Comparison of ENCODE assay signal across 9 cellular contexts in genomic region chr9:128150594-128151342, GRCh38. TPM values are rescaled to one million over a fixed set of nuclear protein-coding genes. Genes with fewer than 3 reads are reported as not detected.
DNase-seq lines count a peak whose midpoint lies in the region; ATAC-seq and TF ChIP-seq lines count a peak whose summit lies in the region.
"Had no signal": no experiment of that assay in that cellular context is flagged by ENCODE, and none has a peak within 500 bp of the region (broad histone marks: within the 10 kb centered on the region; RNA-seq: fewer than 3 reads in every experiment).

No MANE protein-coding gene starts in this region.

- H3K4me3 ChIP-seq in heart right ventricle, result no peak overlapping the region

- H3K36me3 ChIP-seq in heart right ventricle, result no peaks in the 10 kb centered on the region

- intact Hi-C loops in heart right ventricle (cut with DNase I), result no loop called here

- H3K4me1 Mint-ChIP-seq in activated T-cell treated with anti-CD3 and anti-CD28 coated beads, Interleukin-2, amount 50 U/mL, for 4 hours (ENCODE audit: low read depth), result peaks cover 3% of the 10 kb centered on the region
- peaks cover 13% of the 10 kb centered on the region for H3K4me1 Mint-ChIP-seq in type B pancreatic cell (ENCODE audit: unreplicated experiment)

- DNase-seq in activated T-cell treated with anti-CD3 and anti-CD28 coated beads, Interleukin-2, amount 50 U/mL, for 4 hours, result no peak
- no peak for DNase-seq in activated T-cell treated with anti-CD3 and anti-CD28 coated beads, Interleukin-2, amount 50 U/mL, for 1 hour
- no peak for DNase-seq in heart right ventricle
- no peak for DNase-seq in type B pancreatic cell (ENCODE audit: extremely low spot score, unreplicated experiment)
- DNase-seq in effector CD8-positive, alpha-beta T cell (lab: John Stamatoyannopoulos, UW), result no peak
- DNase-seq in effector CD4-positive, alpha-beta T cell, result no peak
- DNase-seq: activated gamma-delta T cell had no signal

- WGBS in heart right ventricle, 2 donors, result 75% methylated on average over 20 of the region's 20 CpGs

- peak; percentile 56 to 60 for ATAC-seq in activated T-cell treated with anti-CD3 and anti-CD28 coated beads, Interleukin-2, amount 50 U/mL, for 4 hours
- ATAC-seq in SK-N-SH treated with all-trans-retinoic acid at 6 μM for 48 hours (peak; percentile 62), heart right ventricle (peak in 7 of 8 donors; percentile 12 to 49 (median 18)), HG03460 (IDR thresholded peaks at IDR 0.05; ENCODE audit: unreplicated experiment) (no peak)

- H3K9me3 Mint-ChIP-seq in activated T-cell treated with anti-CD3 and anti-CD28 coated beads, Interleukin-2, amount 50 U/mL, for 4 hours, result no peaks in the 10 kb centered on the region
- H3K9me3 Mint-ChIP-seq in type B pancreatic cell, result no peaks in the 10 kb centered on the region

- H3K27me3 Mint-ChIP-seq in activated T-cell treated with anti-CD3 and anti-CD28 coated beads, Interleukin-2, amount 50 U/mL, for 4 hours (ENCODE audit: low read depth), result no peaks in the 10 kb centered on the region
- H3K27me3 Mint-ChIP-seq in type B pancreatic cell, result no peaks in the 10 kb centered on the region

- H3K27ac ChIP-seq in heart right ventricle, result no peak overlapping the region

- no peaks in the 10 kb centered on the region for H3K36me3 Mint-ChIP-seq in activated T-cell treated with anti-CD3 and anti-CD28 coated beads, Interleukin-2, amount 50 U/mL, for 4 hours (ENCODE audit: insufficient read depth)
- no peaks in the 10 kb centered on the region for H3K36me3 Mint-ChIP-seq in type B pancreatic cell

- H3K4me1 ChIP-seq in heart right ventricle, result peaks cover 5 to 25% (median 10%) of the 10 kb centered on the region in 9 donors

- no peak overlapping the region for H3K4me3 Mint-ChIP-seq in activated T-cell treated with anti-CD3 and anti-CD28 coated beads, Interleukin-2, amount 50 U/mL, for 4 hours
- H3K4me3 Mint-ChIP-seq in type B pancreatic cell, result no peak overlapping the region

- no peaks in the 10 kb centered on the region for H3K9me3 ChIP-seq in heart right ventricle

- H3K27me3 ChIP-seq in heart right ventricle, result no peaks in the 10 kb centered on the region

- TF ChIP-seq CTCF in heart right ventricle (IDR thresholded peaks at IDR 0.05) (peak in 6 of 9 donors; percentile 16 to 49 (median 26)), type B pancreatic cell (conservative IDR thresholded peaks at IDR 0.05) (peak; percentile 50)

- H3K27ac Mint-ChIP-seq in type B pancreatic cell, result peak overlapping the region; percentile 45

TF ChIP-seq in SK-N-SH treated with all-trans-retinoic acid at 6 μM for 48 hours, 23 proteins besides CTCF, POLR2A, EP300 and RAD21:
- no peak for TF ChIP-seq CSDC2 (CRISPR knock-in tag; IDR thresholded peaks at IDR 0.05)
- no peak for TF ChIP-seq PATZ1 (CRISPR knock-in tag; IDR thresholded peaks at IDR 0.05; ENCODE audit: borderline replicate concordance)
TF ChIP-seq in SK-N-SH treated with all-trans-retinoic acid at 6 μM for 48 hours: peak in this region for 0.

RNA-seq across cellular contexts. Expression of gene LCN2, which starts 1.5 kb away (rescaled TPM):
- not detected for total RNA-seq in activated T-cell treated with anti-CD3 and anti-CD28 coated beads, Interleukin-2, amount 50 U/mL, for 4 hours
- total RNA-seq in heart right ventricle (1 to 10 TPM in 1 of 10 donors, under 1 TPM in 4, not detected in 5; 0.34 to 2.7 (median 0.45) TPM), type B pancreatic cell (ENCODE audit: low replicate concordance) (10.7 and 12.4 TPM in 2 replicates)
- 1 to 10 TPM in 1 of 2 donors, under 1 TPM in 1; 0.62 to 1.5 TPM for polyA plus RNA-seq in heart right ventricle

RNA-seq across cellular contexts. Expression of gene BBLN, which starts 9.3 kb away (rescaled TPM):
- 10 to 100 TPM; 71.0 to 72.7 (median 71.6) TPM for total RNA-seq in activated T-cell treated with anti-CD3 and anti-CD28 coated beads, Interleukin-2, amount 50 U/mL, for 4 hours
- total RNA-seq in heart right ventricle (10 to 100 TPM; 29.5 to 58.2 (median 36.1) TPM), type B pancreatic cell (ENCODE audit: low replicate concordance) (108 and 150 TPM in 2 replicates)
- 100 to 1,000 TPM in 1 of 2 donors, 10 to 100 TPM in 1; 70.2 to 159 TPM for polyA plus RNA-seq in heart right ventricle

RNA-seq across cellular contexts. Expression of gene PTGES2, which starts 23.2 kb away (rescaled TPM):
- 100 to 1,000 TPM; 123 to 132 (median 123) TPM for total RNA-seq in activated T-cell treated with anti-CD3 and anti-CD28 coated beads, Interleukin-2, amount 50 U/mL, for 4 hours
- total RNA-seq in heart right ventricle, result 100 to 1,000 TPM; 117 to 166 (median 148) TPM
- 100 to 1,000 TPM; 132 to 147 TPM for polyA plus RNA-seq in heart right ventricle
- total RNA-seq in type B pancreatic cell (ENCODE audit: low replicate concordance), result 67.2 and 85.0 TPM in 2 replicates

RNA-seq across cellular contexts. Expression of gene CIZ1, which starts 40.6 kb away (rescaled TPM):
- total RNA-seq in activated T-cell treated with anti-CD3 and anti-CD28 coated beads, Interleukin-2, amount 50 U/mL, for 4 hours, result 100 to 1,000 TPM; 117 to 128 (median 124) TPM
- total RNA-seq in heart right ventricle, result 10 to 100 TPM; 63.0 to 96.0 (median 76.7) TPM
- 10 to 100 TPM; 39.7 to 70.2 TPM for polyA plus RNA-seq in heart right ventricle
- total RNA-seq in type B pancreatic cell (ENCODE audit: low replicate concordance), result 141 and 186 TPM in 2 replicates

RNA-seq across cellular contexts. Expression of gene DNM1, which starts 52.4 kb away (rescaled TPM):
- total RNA-seq in activated T-cell treated with anti-CD3 and anti-CD28 coated beads, Interleukin-2, amount 50 U/mL, for 4 hours, result under 1 TPM; 0.32 to 0.43 (median 0.40) TPM
- total RNA-seq in heart right ventricle, result 1 to 10 TPM; 2.1 to 7.7 (median 3.9) TPM
- polyA plus RNA-seq in heart right ventricle, result 10 to 100 TPM in 1 of 2 donors, 1 to 10 TPM in 1; 2.5 to 13.7 TPM
- 16.3 and 112 TPM in 2 replicates for total RNA-seq in type B pancreatic cell (ENCODE audit: low replicate concordance)
